2 cellular contexts compared by ENCODE assay signal in genomic region chr20:38630727-38631126, GRCh38.
TF ChIP-seq lines count a peak whose summit lies in the region.

No MANE protein-coding gene starts in this region.

TF ChIP-seq in HepG2, 621 proteins besides CTCF, POLR2A, EP300 and RAD21:
- TF ChIP-seq EED (CRISPR knock-in tag; IDR thresholded peaks at IDR 0.05) (no peak), USF2 (IDR thresholded peaks at IDR 0.05; ENCODE audit: low read depth, low read length) (peak; percentile 19; the same call in 1 of the 2 replicates), USF2 (CRISPR knock-in tag; IDR thresholded peaks at IDR 0.05; ENCODE audit: borderline replicate concordance) (peak; percentile 20; the same call in 1 of the 2 replicates), ATF4 (CRISPR knock-in tag; IDR thresholded peaks at IDR 0.05) (peak in 1 of 2 experiments; percentile 78; a peak in 2 of 4 replicates)
TF ChIP-seq in HepG2: peak in this region for 2.

TF ChIP-seq in GM23338, 12 proteins besides CTCF, POLR2A, EP300 and RAD21:
- TF ChIP-seq REST (IDR thresholded peaks at IDR 0.05; ENCODE audit: unreplicated experiment) (no peak), CREB1 (CRISPR knock-in tag; IDR thresholded peaks at IDR 0.05; ENCODE audit: low read depth) (no peak), STAT1 (IDR thresholded peaks at IDR 0.05; ENCODE audit: unreplicated experiment) (no peak), POLR2AphosphoS5 (IDR thresholded peaks at IDR 0.05; ENCODE audit: low read depth) (no peak), EZH2 (IDR thresholded peaks at IDR 0.05; ENCODE audit: low read depth, unreplicated experiment) (no peak), JUNB (IDR thresholded peaks at IDR 0.05; ENCODE audit: unreplicated experiment) (no peak), ZNF462 (CRISPR knock-in tag; IDR thresholded peaks at IDR 0.05) (no peak), EZH2phosphoT487 (IDR thresholded peaks at IDR 0.05; ENCODE audit: unreplicated experiment) (no peak), ZNF331 (CRISPR knock-in tag; IDR thresholded peaks at IDR 0.05; ENCODE audit: low read depth) (no peak), NANOG (IDR thresholded peaks at IDR 0.05; ENCODE audit: borderline replicate concordance) (no peak), ETS1 (IDR thresholded peaks at IDR 0.05) (no peak), ZNF114 (CRISPR knock-in tag; IDR thresholded peaks at IDR 0.05) (no peak)
